In the genomic region with DNA sequence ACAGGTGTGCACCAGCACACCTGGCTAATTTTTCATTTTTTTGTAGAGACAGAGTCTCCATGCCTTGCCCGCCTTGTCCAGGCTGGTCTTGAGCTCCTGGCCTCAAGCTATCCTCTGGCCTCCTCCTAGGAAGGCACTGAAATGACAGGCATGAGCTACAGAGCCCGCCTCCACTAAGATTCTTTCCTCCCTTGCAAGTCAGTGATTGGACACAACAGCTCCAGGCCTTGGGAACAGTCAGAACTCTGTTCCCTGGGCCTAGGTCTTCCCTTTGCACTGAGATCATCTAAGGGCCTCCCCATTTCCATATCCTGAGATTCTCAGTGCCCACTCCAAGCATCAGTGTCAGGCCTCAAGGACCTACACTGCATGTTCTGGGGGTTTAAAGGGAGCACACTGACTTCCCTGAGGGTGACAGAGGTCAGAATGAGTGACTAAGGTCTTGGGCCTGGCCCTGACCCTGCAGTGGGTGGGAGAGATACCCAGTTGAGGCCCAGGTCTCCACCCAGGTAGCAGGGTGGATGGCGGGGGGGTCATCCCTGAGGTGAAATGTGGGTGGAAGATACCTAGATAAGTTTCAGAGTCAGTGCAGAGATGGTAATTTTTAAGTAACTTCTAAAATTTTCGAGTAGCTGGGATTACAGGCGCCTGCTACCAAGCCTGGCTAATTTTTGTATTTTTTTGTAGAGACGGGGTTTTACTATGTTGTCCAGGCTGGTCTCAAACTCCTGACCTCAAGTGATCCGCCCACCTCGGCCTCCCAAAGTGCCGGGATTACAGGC, we compare ENCODE assay signal across 8 cellular contexts. TPM values are rescaled to one million over a fixed set of nuclear protein-coding genes. Genes with fewer than 3 reads are reported as not detected.
DNase-seq lines count a peak whose midpoint lies in the region; ATAC-seq, FAIRE-seq and TF ChIP-seq lines count a peak whose summit lies in the region.

No MANE protein-coding gene starts in this region.

- H3K4me3 Mint-ChIP-seq in CD14-positive monocyte: peak overlapping the region; percentile 24 to 73
- peak overlapping the region; percentile 79 to 84 (median 84) for H3K4me3 Mint-ChIP-seq in brain
- peak overlapping the region; percentile 58 to 84 (median 76) for H3K4me3 Mint-ChIP-seq in naive thymus-derived CD8-positive, alpha-beta T cell

- H3K36me3 Mint-ChIP-seq in CD14-positive monocyte: peaks cover 5 to 7% of the 10 kb centered on the region in 2 donors
- H3K36me3 Mint-ChIP-seq in brain: no peaks in the 10 kb centered on the region
- no peaks in the 10 kb centered on the region for H3K36me3 Mint-ChIP-seq in naive thymus-derived CD8-positive, alpha-beta T cell

- intact Hi-C loops in CD14-positive monocyte (cut with micrococcal nuclease): no loop called here

- no peak for TF ChIP-seq CTCF in CD14-positive monocyte (IDR thresholded peaks at IDR 0.05)
- TF ChIP-seq CTCF in brain (conservative IDR thresholded peaks at IDR 0.05): no peak

- no peak for ATAC-seq in naive thymus-derived CD8-positive, alpha-beta T cell

- POLR2A ChIA-PET in naive thymus-derived CD8-positive, alpha-beta T cell (lab: Charles Lee): interaction anchor here (0.5 to 7.8 kb wide), 4 partner anchors 16 to 38 kb away, joined by 4 to 133 read pairs (median 50); partner anchors contain the start of gene FOSB

- H3K27me3 Mint-ChIP-seq in CD14-positive monocyte (ENCODE audit: low read depth in 3 of 3) (peaks cover 0 to 7% (median 4%) of the 10 kb centered on the region in 3 donors), brain (peaks cover 3% of the 10 kb centered on the region)
- no peaks in the 10 kb centered on the region for H3K27me3 Mint-ChIP-seq in naive thymus-derived CD8-positive, alpha-beta T cell

- H3K4me1 Mint-ChIP-seq in CD14-positive monocyte: peaks cover 50% of the 10 kb centered on the region
- H3K4me1 Mint-ChIP-seq in brain: peaks cover 37% of the 10 kb centered on the region
- H3K4me1 Mint-ChIP-seq in naive thymus-derived CD8-positive, alpha-beta T cell: peaks cover 22 to 51% (median 43%) of the 10 kb centered on the region in 4 donors

- H3K9me3 Mint-ChIP-seq in CD14-positive monocyte: peaks cover 0 to 7% (median 2%) of the 10 kb centered on the region in 7 donors
- H3K9me3 Mint-ChIP-seq in brain: peaks cover 0 to 9% (median 0%) of the 10 kb centered on the region in 5 experiments
- no peaks in the 10 kb centered on the region for H3K9me3 Mint-ChIP-seq in naive thymus-derived CD8-positive, alpha-beta T cell

- DNase-seq in CD14-positive monocyte (ENCODE audit: low spot score) (no peak), HuH-7.5 (ENCODE audit: low spot score) (peak; percentile 64), OCI-M2 (lab: John Stamatoyannopoulos, UW; ENCODE audit: unreplicated experiment) (no peak), GOT3 (lab: John Stamatoyannopoulos, UW) (no peak), GM12892 (ENCODE audit: insufficient read length) (no peak), cerebellar nuclear complex (lab: John Stamatoyannopoulos, UW) (no peak)
- no peak for DNase-seq in naive thymus-derived CD8-positive, alpha-beta T cell

- FAIRE-seq in GM12892 (lab: Jason Lieb, UNC): no peak

- H3K27ac Mint-ChIP-seq in CD14-positive monocyte: peak overlapping the region in 6 of 7 donors; percentile 0 to 93 (median 80)
- peak overlapping the region; percentile 20 to 96 (median 76) for H3K27ac Mint-ChIP-seq in brain
- H3K27ac Mint-ChIP-seq in naive thymus-derived CD8-positive, alpha-beta T cell: peak overlapping the region in 9 of 10 donors; percentile 40 to 92 (median 82)

- no peak for TF ChIP-seq POLR2A in GM12892 (IDR thresholded peaks at IDR 0.05; ENCODE audit: low read depth, low read length)

RNA-seq across cellular contexts. Expression of gene ERCC1, which starts 17.3 kb away (rescaled TPM):
- 10 to 100 TPM; 62.2 to 74.6 TPM for polyA plus RNA-seq in CD14-positive monocyte
- 97.8 TPM for polyA plus RNA-seq in brain (ENCODE audit: insufficient read depth, low read depth, low replicate concordance)
- total RNA-seq in naive thymus-derived CD8-positive, alpha-beta T cell: 10 to 100 TPM; 59.2 to 61.0 TPM
- polyA plus RNA-seq in naive thymus-derived CD8-positive, alpha-beta T cell: 10 to 100 TPM; 32.2 to 38.6 (median 33.7) TPM
- 39.3 TPM for polyA plus RNA-seq in GM12892 (2012; ENCODE audit: missing spikeins)

RNA-seq across cellular contexts. Expression of gene FOSB, which starts 26.7 kb away (rescaled TPM):
- polyA plus RNA-seq in CD14-positive monocyte (10 to 100 TPM; 27.3 to 28.2 TPM), brain (ENCODE audit: insufficient read depth, low read depth, low replicate concordance) (0.92 TPM)
- 1 to 10 TPM; 3.5 TPM for total RNA-seq in naive thymus-derived CD8-positive, alpha-beta T cell
- polyA plus RNA-seq in naive thymus-derived CD8-positive, alpha-beta T cell: 10 to 100 TPM; 10.2 to 11.4 (median 11.0) TPM
- 1.1 TPM for polyA plus RNA-seq in GM12892 (2012; ENCODE audit: missing spikeins)

RNA-seq across cellular contexts. Expression of gene POLR1G, which starts 34.6 kb away (rescaled TPM):
- polyA plus RNA-seq in CD14-positive monocyte: 1 to 10 TPM; 1.1 to 1.5 TPM
- polyA plus RNA-seq in brain (ENCODE audit: insufficient read depth, low read depth, low replicate concordance): 4.9 TPM
- 1 to 10 TPM; 3.3 to 3.4 TPM for total RNA-seq in naive thymus-derived CD8-positive, alpha-beta T cell
- 1 to 10 TPM; 2.4 to 7.4 (median 4.4) TPM for polyA plus RNA-seq in naive thymus-derived CD8-positive, alpha-beta T cell
- 4.4 TPM for polyA plus RNA-seq in GM12892 (2012; ENCODE audit: missing spikeins)

RNA-seq across cellular contexts. Expression of gene PPP1R13L, which starts 36.2 kb away (rescaled TPM):
- polyA plus RNA-seq in CD14-positive monocyte: under 1 TPM; 0.18 to 0.45 TPM
- polyA plus RNA-seq in brain (ENCODE audit: insufficient read depth, low read depth, low replicate concordance): 14.8 TPM
- total RNA-seq in naive thymus-derived CD8-positive, alpha-beta T cell: 10 to 100 TPM; 12.4 to 13.2 TPM
- 1 to 10 TPM in 2 of 3 donors, under 1 TPM in 1; 0.64 to 2.5 (median 1.2) TPM for polyA plus RNA-seq in naive thymus-derived CD8-positive, alpha-beta T cell
- polyA plus RNA-seq in GM12892 (2012; ENCODE audit: missing spikeins): 4.6 TPM

RNA-seq across cellular contexts. Expression of gene RTN2, which starts 55.8 kb away (rescaled TPM):
- 1 to 10 TPM; 1.5 to 2.7 TPM for polyA plus RNA-seq in CD14-positive monocyte
- polyA plus RNA-seq in brain (ENCODE audit: insufficient read depth, low read depth, low replicate concordance): 64.4 TPM
- 1 to 10 TPM; 1.0 to 1.8 TPM for total RNA-seq in naive thymus-derived CD8-positive, alpha-beta T cell
- under 1 TPM in 2 of 3 donors, not detected in 1; 0.27 to 0.41 TPM for polyA plus RNA-seq in naive thymus-derived CD8-positive, alpha-beta T cell
- polyA plus RNA-seq in GM12892 (2012; ENCODE audit: missing spikeins): 5.9 TPM
